In genomic region chr1:230867119-230867902, GRCh38 we compare ENCODE assay signal across 8 cellular contexts. TPM values are rescaled to one million over a fixed set of nuclear protein-coding genes. Genes with fewer than 3 reads are reported as not detected.
DNase-seq lines count a peak whose midpoint lies in the region; TF ChIP-seq lines count a peak whose summit lies in the region.

No MANE protein-coding gene starts in this region.

- no peaks in the 10 kb centered on the region for H3K27me3 ChIP-seq in neuron (ENCODE audit: insufficient read depth, low read length)

- H3K4me1 ChIP-seq in neuron (ENCODE audit: insufficient read depth, low read length) = peaks cover 46% of the 10 kb centered on the region

- TF ChIP-seq CTCF in epithelial cell of proximal tubule (conservative IDR thresholded peaks at IDR 0.05; ENCODE audit: low read depth, low read length) = no peak

- H3K36me3 ChIP-seq in neuron (ENCODE audit: insufficient read depth, low read length) = peaks cover 18% of the 10 kb centered on the region

- H3K4me3 ChIP-seq in epithelial cell of proximal tubule (ENCODE audit: low read depth, low read length) (peak overlapping the region; percentile 76), neuron (ENCODE audit: low read length) (peak overlapping the region; percentile 89)

- no peak overlapping the region for H2AFZ ChIP-seq in neuron (ENCODE audit: low read depth, low read length)

- H3K9me3 ChIP-seq in neuron (ENCODE audit: low read length) = peaks cover 4% of the 10 kb centered on the region

- DNase-seq in EL (peak; percentile 32), RPMI7951 (ENCODE audit: low read depth) (peak; percentile 36), epithelial cell of proximal tubule (ENCODE audit: low read depth) (no peak), NCI-H226 (no peak), HCEC 1CT (no peak), AG08395 (ENCODE audit: low spot score) (no peak), SIG-M5 (lab: John Stamatoyannopoulos, UW) (no peak)

RNA-seq across cellular contexts. Expression of gene C1orf198, which starts 1.0 kb away (rescaled TPM):
- total RNA-seq in RPMI7951 (2014; rRNA removed; shearing (Covaris generic)) = 37.6 and 39.2 TPM in 2 replicates
- total RNA-seq in epithelial cell of proximal tubule = 43.7 and 54.5 TPM in 2 replicates

Comparison
In these comparisons a context has a peak if more than half of its experiments do, and no peak if none do; other contexts are left out.
1. DNase-seq: peak in EL (single experiment) and RPMI7951 (single experiment); none in epithelial cell of proximal tubule (single experiment), NCI-H226 (single experiment), HCEC 1CT (single experiment), AG08395 (single experiment) and SIG-M5 (single experiment).